30 cellular contexts compared by ENCODE assay signal in the genomic region with DNA sequence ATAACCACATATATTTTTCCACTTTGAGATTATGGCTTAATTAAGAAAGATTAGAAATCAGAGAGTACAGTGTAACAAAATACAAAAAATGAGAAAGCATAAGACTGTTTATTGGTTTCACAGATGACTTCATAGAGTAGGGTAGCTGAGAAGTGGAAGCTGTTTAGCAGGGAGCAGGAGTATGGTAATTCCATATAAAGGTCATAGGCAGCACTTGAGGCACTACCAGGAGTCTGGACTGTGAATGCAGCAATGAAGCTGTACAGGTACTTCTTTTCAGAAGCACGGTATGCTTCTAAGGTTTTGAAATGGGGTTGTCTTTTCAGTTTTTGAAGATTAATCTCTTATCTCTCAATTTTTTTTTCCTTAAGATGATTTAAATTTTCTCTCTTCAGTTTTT.
"Had no signal": no experiment of that assay in that cellular context is flagged by ENCODE, and none has a peak within 500 bp of the region (broad histone marks: within the 10 kb centered on the region; RNA-seq: fewer than 3 reads in every experiment).

No MANE protein-coding gene starts in this region.

- H3K79me2 ChIP-seq: parathyroid adenoma had no signal

- H3K9me3 ChIP-seq: neutrophil, ovary, psoas muscle, right lobe of liver, sigmoid colon, suprapubic skin, testis, tibial artery, transverse colon, upper lobe of right lung, uterus had no signal

- DNase-seq: naive thymus-derived CD4-positive, alpha-beta T cell; nephron progenitor cell; nucleus accumbens; ovary; posterior cingulate gyrus; psoas muscle; right cardiac atrium; right lobe of liver; sigmoid colon; small intestine; stimulated activated CD4-positive, alpha-beta T cell treated with anti-CD3 and anti-CD28 coated beads, Interleukin-15, amount 100 ng/mL, for 24 hours; stimulated activated CD4-positive, alpha-beta T cell treated with anti-CD3 and anti-CD28 coated beads, Interleukin-2, amount 100 ng/mL, for 24 hours; stimulated activated CD4-positive, alpha-beta T cell treated with anti-CD3 and anti-CD28 coated beads, Interleukin-2, amount 100 ng/mL, for 48 hours; stimulated activated CD4-positive, alpha-beta T cell treated with anti-CD3 and anti-CD28 coated beads, Interleukin-4, amount 100 ng/mL, for 24 hours; stimulated activated naive CD4-positive, alpha-beta T cell; substantia nigra; testis; tibial artery; transverse colon; upper lobe of right lung; uterus had no signal

- H3K4me3 ChIP-seq: ovary, psoas muscle, right lobe of liver, sigmoid colon, suprapubic skin, testis, tibial artery, transverse colon, upper lobe of right lung, uterus had no signal

- ATAC-seq: naive thymus-derived CD4-positive, alpha-beta T cell; natural killer cell treated with Interleukin-12 subunit alpha and Interleukin-12 subunit beta and Interleukin-15 and Interleukin-18, amount 100 ng/mL, for 72 hours; psoas muscle; right cardiac atrium; right lobe of liver; stimulated activated effector memory CD8-positive, alpha-beta T cell treated with anti-CD3 and anti-CD28 coated beads, Interleukin-12 subunit alpha, Interleukin-12 subunit beta, amount 100 ng/mL, for 72 hours; upper lobe of right lung had no signal

- H2AFZ ChIP-seq: parathyroid adenoma had no signal

- H3K9me3 Mint-ChIP-seq: naive thymus-derived CD4-positive, alpha-beta T cell; natural killer cell treated with Interleukin-12 subunit alpha and Interleukin-12 subunit beta and Interleukin-15 and Interleukin-18, amount 100 ng/mL, for 72 hours; nephron progenitor cell; neural crest cell; stimulated activated effector memory CD8-positive, alpha-beta T cell treated with anti-CD3 and anti-CD28 coated beads, Interleukin-12 subunit alpha, Interleukin-12 subunit beta, amount 100 ng/mL, for 72 hours; stimulated activated naive CD8-positive, alpha-beta T cell treated with anti-CD3 and anti-CD28 coated beads, Interleukin-15, Interleukin-2, amounts not matched to agents 100 ng/mL and 50 ng/mL, for 24 hours; type B pancreatic cell had no signal

- H3K36me3 ChIP-seq: ovary, right lobe of liver, uterus had no signal

- H3K4me1 Mint-ChIP-seq: neural crest cell had no signal

- H3K27ac Mint-ChIP-seq: natural killer cell treated with Interleukin-12 subunit alpha and Interleukin-12 subunit beta and Interleukin-15 and Interleukin-18, amount 100 ng/mL, for 72 hours; nephron progenitor cell; progenitor cell of endocrine pancreas; stimulated activated effector memory CD8-positive, alpha-beta T cell treated with anti-CD3 and anti-CD28 coated beads, Interleukin-12 subunit alpha, Interleukin-12 subunit beta, amount 100 ng/mL, for 72 hours; stimulated activated naive CD8-positive, alpha-beta T cell treated with anti-CD3 and anti-CD28 coated beads, Interleukin-15, Interleukin-2, amounts not matched to agents 100 ng/mL and 50 ng/mL, for 24 hours; type B pancreatic cell had no signal

- H3K4me3 Mint-ChIP-seq: naive thymus-derived CD4-positive, alpha-beta T cell; natural killer cell treated with Interleukin-12 subunit alpha and Interleukin-12 subunit beta and Interleukin-15 and Interleukin-18, amount 100 ng/mL, for 72 hours; nephron progenitor cell; neural crest cell; stimulated activated effector memory CD8-positive, alpha-beta T cell treated with anti-CD3 and anti-CD28 coated beads, Interleukin-12 subunit alpha, Interleukin-12 subunit beta, amount 100 ng/mL, for 72 hours; stimulated activated naive CD8-positive, alpha-beta T cell treated with anti-CD3 and anti-CD28 coated beads, Interleukin-15, Interleukin-2, amounts not matched to agents 100 ng/mL and 50 ng/mL, for 24 hours; type B pancreatic cell had no signal

- H3K27me3 ChIP-seq: neutrophil, ovary, right lobe of liver, sigmoid colon, suprapubic skin, testis, tibial artery, transverse colon, upper lobe of right lung, uterus had no signal

- H3K27me3 Mint-ChIP-seq: naive thymus-derived CD4-positive, alpha-beta T cell; natural killer cell treated with Interleukin-12 subunit alpha and Interleukin-12 subunit beta and Interleukin-15 and Interleukin-18, amount 100 ng/mL, for 72 hours; progenitor cell of endocrine pancreas; stimulated activated naive CD8-positive, alpha-beta T cell treated with anti-CD3 and anti-CD28 coated beads, Interleukin-15, Interleukin-2, amounts not matched to agents 100 ng/mL and 50 ng/mL, for 24 hours; type B pancreatic cell had no signal

- H3K4me1 ChIP-seq: psoas muscle, right lobe of liver, sigmoid colon, suprapubic skin, testis, tibial artery, transverse colon, upper lobe of right lung, uterus had no signal

- H3K27ac ChIP-seq: neutrophil, ovary, parathyroid adenoma, psoas muscle, right lobe of liver, sigmoid colon, suprapubic skin, testis, tibial artery, transverse colon, upper lobe of right lung, uterus had no signal
